ENCODE assay signal across 1 cellular context in genomic region chr4:71259305-71259704, GRCh38.
TF ChIP-seq lines count a peak whose summit lies in the region.

No MANE protein-coding gene starts in this region.

TF ChIP-seq in HEK293, 187 proteins besides CTCF, POLR2A, EP300 and RAD21 (continued from another document):
- TF ChIP-seq, protein P1, sequence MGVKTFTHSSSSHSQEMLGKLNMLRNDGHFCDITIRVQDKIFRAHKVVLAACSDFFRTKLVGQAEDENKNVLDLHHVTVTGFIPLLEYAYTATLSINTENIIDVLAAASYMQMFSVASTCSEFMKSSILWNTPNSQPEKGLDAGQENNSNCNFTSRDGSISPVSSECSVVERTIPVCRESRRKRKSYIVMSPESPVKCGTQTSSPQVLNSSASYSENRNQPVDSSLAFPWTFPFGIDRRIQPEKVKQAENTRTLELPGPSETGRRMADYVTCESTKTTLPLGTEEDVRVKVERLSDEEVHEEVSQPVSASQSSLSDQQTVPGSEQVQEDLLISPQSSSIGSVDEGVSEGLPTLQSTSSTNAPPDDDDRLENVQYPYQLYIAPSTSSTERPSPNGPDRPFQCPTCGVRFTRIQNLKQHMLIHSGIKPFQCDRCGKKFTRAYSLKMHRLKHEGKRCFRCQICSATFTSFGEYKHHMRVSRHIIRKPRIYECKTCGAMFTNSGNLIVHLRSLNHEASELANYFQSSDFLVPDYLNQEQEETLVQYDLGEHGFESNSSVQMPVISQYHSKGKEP (tag by site-specific recombination; IDR thresholded peaks at IDR 0.05) = no peak
- TF ChIP-seq ZNF639 (tag by site-specific recombination; IDR thresholded peaks at IDR 0.05) = no peak
- no peak for TF ChIP-seq ZNF558 (tag by site-specific recombination; IDR thresholded peaks at IDR 0.05)
TF ChIP-seq in HEK293: peak in this region for 2.
